In genomic region chr17:50209133-50209471, GRCh38 we compare ENCODE assay signal across 13 cellular contexts. TPM values are rescaled to one million over a fixed set of nuclear protein-coding genes. Genes with fewer than 3 reads are reported as not detected.
DNase-seq lines count a peak whose midpoint lies in the region; ATAC-seq and TF ChIP-seq lines count a peak whose summit lies in the region.
"Had no signal": no experiment of that assay in that cellular context is flagged by ENCODE, and none has a peak within 500 bp of the region (broad histone marks: within the 10 kb centered on the region; RNA-seq: fewer than 3 reads in every experiment).

No MANE protein-coding gene starts in this region.

- H3K4me1 ChIP-seq in GM23248 (ENCODE audit: insufficient read depth) (peaks cover 83% of the 10 kb centered on the region), lower lobe of right lung (peaks cover 33% of the 10 kb centered on the region), skeletal muscle tissue (ENCODE audit: control insufficient read depth in 3 of 3, insufficient read depth in 3 of 3, low read length in 3 of 3) (peaks cover 25 to 39% (median 35%) of the 10 kb centered on the region in 3 donors)

- TF ChIP-seq CTCF in WTC11 (IDR thresholded peaks at IDR 0.05), result no peak
- no peak for TF ChIP-seq CTCF in lower lobe of right lung (IDR thresholded peaks at IDR 0.05)

- no peak overlapping the region for H3K4me3 Mint-ChIP-seq in WTC11

- H3K27me3 ChIP-seq in GM23248 (replicated peaks; ENCODE audit: insufficient read depth) (no peaks in the 10 kb centered on the region), lower lobe of right lung (ENCODE audit: low read depth) (peaks cover 6% of the 10 kb centered on the region), skeletal muscle tissue (ENCODE audit: control insufficient read depth in 3 of 3, insufficient read depth in 3 of 3, low read length in 3 of 3) (peaks cover 14 to 50% (median 41%) of the 10 kb centered on the region in 3 donors)

- peaks cover 35% of the 10 kb centered on the region for H3K27me3 Mint-ChIP-seq in WTC11 (ENCODE audit: low read depth)

- H3K4me3 ChIP-seq in GM23248, result peak overlapping the region; percentile 42; the same call in 1 of the 2 replicates
- H3K4me3 ChIP-seq in lower lobe of right lung, result no peak overlapping the region
- no peak overlapping the region for H3K4me3 ChIP-seq in skeletal muscle tissue (ENCODE audit: low read length in 3 of 3)

- DNase-seq in GM23248, result no peak
- DNase-seq in WTC11 (ENCODE audit: low spot score), result peak; percentile 5
- DNase-seq in lower lobe of right lung, result no peak
- no peak for DNase-seq in sciatic nerve (ENCODE audit: low spot score)
- DNase-seq in islet precursor cell, result no peak
- DNase-seq: activated CD4-positive, alpha-beta T cell treated with anti-CD3 and anti-CD28 coated beads, Interleukin-2, amount 50 U/mL, for 4 hours; central memory CD4-positive, alpha-beta T cell had no signal

- peak overlapping the region; percentile 100 for H3K9ac ChIP-seq in GM23248
- H3K9ac ChIP-seq in skeletal muscle tissue (ENCODE audit: low read depth in 1 of 3, low read length in 3 of 3), result peak overlapping the region in 1 of 3 donors; percentile 25

- intact Hi-C loops in lower lobe of right lung (cut with DNase I) (loop anchor here (10.0 kb wide), 1 partner anchor 56 kb away; no protein-coding TSS in a partner anchor), sciatic nerve (cut with DNase I) (no loop called here)

- H3K27ac ChIP-seq in GM23248 (peak overlapping the region; percentile 100), lower lobe of right lung (peak overlapping the region; percentile 31), skeletal muscle tissue (ENCODE audit: low read depth, low read length) (peak overlapping the region; percentile 92)

- no peak for ATAC-seq in WTC11
- no peak for ATAC-seq in lower lobe of right lung
- ATAC-seq in sciatic nerve, result no peak
- ATAC-seq in GM21528 (IDR thresholded peaks at IDR 0.05; ENCODE audit: low FRiP score, unreplicated experiment), result no peak
- no peak for ATAC-seq in HG02852 (IDR thresholded peaks at IDR 0.05; ENCODE audit: unreplicated experiment)

- WGBS in GM23248 (ENCODE audit: low coverage in 1 of 2, low lambda C conversion rate in 2 of 2, missing lambda C conversion rate in 2 of 2), 2 experiments, result 37 to 39% methylated on average over 6 of the region's 6 CpGs

- no peak overlapping the region for H3K27ac Mint-ChIP-seq in WTC11
- H3K27ac Mint-ChIP-seq: activated T-helper 2 cell treated with anti-CD3 and anti-CD28 coated beads, Interferon-gamma antibody, Interleukin-2, Interleukin-4, amounts not matched to agents 10 μg/mL and 5 μg/mL and 100 μg/mL, durations not matched to agents 14 hours and 24 hours and 36 hours had no signal

- H3K4me1 Mint-ChIP-seq in WTC11, result peaks cover 77% of the 10 kb centered on the region

- no peaks in the 10 kb centered on the region for H3K9me3 Mint-ChIP-seq in WTC11
- H3K9me3 Mint-ChIP-seq: activated T-helper 2 cell treated with anti-CD3 and anti-CD28 coated beads, Interferon-gamma antibody, Interleukin-2, Interleukin-4, amounts not matched to agents 10 μg/mL and 5 μg/mL and 100 μg/mL, durations not matched to agents 14 hours and 24 hours and 36 hours had no signal

- in situ Hi-C loops in GM23248 (cut with MboI), result no loop called here

- H3K9me2 ChIP-seq in GM23248 (ENCODE audit: insufficient read depth), result no peaks in the 10 kb centered on the region

- no peak overlapping the region for H2AFZ ChIP-seq in GM23248

- peaks cover 62% of the 10 kb centered on the region for H3K79me2 ChIP-seq in GM23248 (ENCODE audit: insufficient read depth)

- no peaks in the 10 kb centered on the region for H3K9me3 ChIP-seq in GM23248 (ENCODE audit: low read depth)
- H3K9me3 ChIP-seq in lower lobe of right lung, result no peaks in the 10 kb centered on the region
- no peaks in the 10 kb centered on the region for H3K9me3 ChIP-seq in skeletal muscle tissue (ENCODE audit: control insufficient read depth in 3 of 3, low read length in 3 of 3)

- H4K20me1 ChIP-seq in GM23248 (ENCODE audit: insufficient read depth), result no peaks in the 10 kb centered on the region

- H3F3A ChIP-seq in GM23248 (ENCODE audit: insufficient read depth), result peaks cover 66% of the 10 kb centered on the region

- H3K36me3 Mint-ChIP-seq in WTC11, result no peaks in the 10 kb centered on the region

- H3K4me2 ChIP-seq in GM23248 (ENCODE audit: unreplicated experiment), result peak overlapping the region; percentile 74

- H3K36me3 ChIP-seq in GM23248 (ENCODE audit: low read depth), result no peaks in the 10 kb centered on the region
- no peaks in the 10 kb centered on the region for H3K36me3 ChIP-seq in lower lobe of right lung
- H3K36me3 ChIP-seq in skeletal muscle tissue (ENCODE audit: control insufficient read depth in 3 of 3, insufficient read depth in 3 of 3, low read length in 3 of 3), result no peaks in the 10 kb centered on the region

- CTCF ChIA-PET in WTC11 (lab: Charles Lee), result interaction anchor here (0.8 to 15.3 kb wide), 7 partner anchors 8 to 153 kb away, joined by 3 to 514 read pairs (median 5); partner anchors contain the start of genes COL1A1 and TMEM92

- POLR2A ChIA-PET in WTC11 (lab: Charles Lee), result interaction anchor here (1.1 kb wide), 1 partner anchor 51 kb away, joined by 3 read pairs; no protein-coding TSS in a partner anchor

TF ChIP-seq in WTC11, 78 proteins besides CTCF, POLR2A, EP300 and RAD21:
- TF ChIP-seq PRDM15 (CRISPR knock-in tag; IDR thresholded peaks at IDR 0.05) (peak; percentile 18; the same call in 1 of the 2 replicates), ZNF512 (CRISPR knock-in tag; IDR thresholded peaks at IDR 0.05; ENCODE audit: borderline replicate concordance) (no peak)

RNA-seq across cellular contexts. Expression of gene COL1A1, which starts 7.7 kb away (rescaled TPM):
- total RNA-seq in GM23248 (2014; rRNA removed; shearing (Covaris generic)), result 6,472 and 7,860 TPM in 2 replicates
- 15,283 and 15,653 TPM in 2 replicates for polyA plus RNA-seq in GM23248 (2016; fragmentation: Nextera tagmentation; extraction: Ambion mirVana)
- total RNA-seq in WTC11 (2021), result 46.1 to 52.1 TPM (median 50.4 TPM) in 3 replicates
- 142 TPM for total RNA-seq in lower lobe of right lung
- 3,450 TPM for total RNA-seq in skeletal muscle tissue
- 262 TPM for total RNA-seq in sciatic nerve
- total RNA-seq: OCI-LY7 had no signal

RNA-seq across cellular contexts. Expression of gene SGCA, which starts 43.3 kb away (rescaled TPM):
- 1.6 TPM in 1 of 2 replicates, not detected in the other for total RNA-seq in GM23248 (2014; rRNA removed; shearing (Covaris generic))
- polyA plus RNA-seq in GM23248 (2016; fragmentation: Nextera tagmentation; extraction: Ambion mirVana), result 1.4 and 1.8 TPM in 2 replicates
- total RNA-seq in WTC11 (2021) (0.39 to 1.0 TPM in 2 of 3 replicates, not detected in the other), lower lobe of right lung (9.1 TPM), skeletal muscle tissue (158 TPM), sciatic nerve (3.5 TPM)
- total RNA-seq: T-helper 2 cell treated with Interferon-gamma antibody and Interleukin-4, amounts not matched to agents 100 ng/mL and 5 ng/mL, for 36 hours had no signal

RNA-seq across cellular contexts. Expression of gene PPP1R9B, which starts 58.6 kb away (rescaled TPM):
- total RNA-seq in GM23248 (2014; rRNA removed; shearing (Covaris generic)), result 62.0 and 69.4 TPM in 2 replicates
- polyA plus RNA-seq in GM23248 (2016; fragmentation: Nextera tagmentation; extraction: Ambion mirVana), result 2.3 and 3.2 TPM in 2 replicates
- total RNA-seq in WTC11 (2021), result 20.4 to 21.7 TPM (median 20.6 TPM) in 3 replicates
- 92.6 TPM for total RNA-seq in lower lobe of right lung
- total RNA-seq in skeletal muscle tissue, result 19.3 TPM
- 58.8 TPM for total RNA-seq in sciatic nerve

Comparison
In these comparisons a context has a peak if more than half of its experiments do, and no peak if none do; other contexts are left out.
1. H3K27ac ChIP-seq: peak in every context shown above with its lines; median percentile 100 in GM23248; 92 in skeletal muscle tissue; 31 in lower lobe of right lung.
2. RNA of gene COL1A1, which starts 7.7 kb away (total RNA-seq): 6,472 to 7,860 TPM in GM23248 and 3,450 TPM in skeletal muscle tissue (single experiment); 262 TPM in sciatic nerve (single experiment), 142 TPM in lower lobe of right lung (single experiment) and 46.1 to 52.1 TPM in WTC11; every median in the first group is over 10 times any median in the second.
3. RNA of gene SGCA, which starts 43.3 kb away (total RNA-seq): 158 TPM in skeletal muscle tissue (single experiment); 9.1 TPM in lower lobe of right lung (single experiment), 3.5 TPM in sciatic nerve (single experiment), 0.39 to 1.0 TPM in WTC11 and 1.6 TPM in GM23248; every median in the first group is over 10 times any median in the second.